ENCODE assay signal across 30 cellular contexts in genomic region chr3:38088679-38089078, GRCh38. TPM values are rescaled to one million over a fixed set of nuclear protein-coding genes. Genes with fewer than 3 reads are reported as not detected.
"Had no signal": no experiment of that assay in that cellular context is flagged by ENCODE, and none has a peak within 500 bp of the region (broad histone marks: within the 10 kb centered on the region; RNA-seq: fewer than 3 reads in every experiment).

No MANE protein-coding gene starts in this region.

- H3K27me3 ChIP-seq: dorsolateral prefrontal cortex, heart left ventricle, left lung, ovary, testis, tibial artery had no signal

- H3K4me1 Mint-ChIP-seq: mesothelial cell of epicardium had no signal

- H3K27ac Mint-ChIP-seq: mesothelial cell of epicardium; natural killer cell treated with Interleukin-12 subunit alpha and Interleukin-12 subunit beta and Interleukin-15 and Interleukin-18, amount 100 ng/mL, for 72 hours; type B pancreatic cell had no signal

- H3K27me3 Mint-ChIP-seq: naive B cell; natural killer cell treated with Interleukin-12 subunit alpha and Interleukin-12 subunit beta and Interleukin-15 and Interleukin-18, amount 100 ng/mL, for 72 hours had no signal

- H3K4me1 ChIP-seq: foreskin keratinocyte, gastroesophageal sphincter, left lung, psoas muscle, testis, tibial artery had no signal

- H3K36me3 ChIP-seq: gastroesophageal sphincter, heart left ventricle, left lung, ovary, tibial artery had no signal

- DNase-seq: cerebellar nuclear complex; dorsolateral prefrontal cortex; effector CD4-positive, alpha-beta T cell; left cardiac atrium; left lung; mesenchymal stem cell; mucosa of descending colon; naive B cell; nucleus accumbens; ovary; posterior cingulate gyrus; psoas muscle; right cardiac atrium; small intestine; stimulated activated CD4-positive, alpha-beta T cell treated with anti-CD3 and anti-CD28 coated beads, Interleukin-15, amount 100 ng/mL, for 24 hours; stimulated activated CD4-positive, alpha-beta T cell treated with anti-CD3 and anti-CD28 coated beads, Interleukin-2, amount 100 ng/mL, for 48 hours; stimulated activated naive CD4-positive, alpha-beta T cell; substantia nigra; testis; tibial artery had no signal

- H3K4me3 ChIP-seq: dorsolateral prefrontal cortex, gastroesophageal sphincter, heart left ventricle, hepatocyte, left lung, mucosa of descending colon, ovary, psoas muscle, testis, tibial artery had no signal

- H3K9me3 ChIP-seq: left lung, ovary, psoas muscle, testis had no signal

- ATAC-seq: esophagus mucosa; foreskin keratinocyte; gastroesophageal sphincter; left lung; mucosa of descending colon; natural killer cell treated with Interleukin-12 subunit alpha and Interleukin-12 subunit beta and Interleukin-15 and Interleukin-18, amount 100 ng/mL, for 72 hours; psoas muscle; right cardiac atrium had no signal

- H3K4me3 Mint-ChIP-seq: mesothelial cell of epicardium; natural killer cell treated with Interleukin-12 subunit alpha and Interleukin-12 subunit beta and Interleukin-15 and Interleukin-18, amount 100 ng/mL, for 72 hours; neural crest cell; type B pancreatic cell had no signal

- H3K27ac ChIP-seq: dorsolateral prefrontal cortex, foreskin keratinocyte, gastroesophageal sphincter, heart left ventricle, hepatocyte, left lung, ovary, psoas muscle, testis, tibial artery had no signal

RNA-seq across cellular contexts. Expression of gene DLEC1, which starts 49.7 kb away (rescaled TPM):
- total RNA-seq: foreskin keratinocyte, lung microvascular endothelial cell had no signal
